28 cellular contexts compared by ENCODE assay signal in genomic region chr1:100699744-100700143, GRCh38. TPM values are rescaled to one million over a fixed set of nuclear protein-coding genes. Genes with fewer than 3 reads are reported as not detected.
DNase-seq lines count a peak whose midpoint lies in the region; ATAC-seq and TF ChIP-seq lines count a peak whose summit lies in the region.
"Had no signal": no experiment of that assay in that cellular context is flagged by ENCODE, and none has a peak within 500 bp of the region (broad histone marks: within the 10 kb centered on the region; RNA-seq: fewer than 3 reads in every experiment).

No MANE protein-coding gene starts in this region.

- H3K4me2 ChIP-seq in skeletal muscle satellite cell (ENCODE audit: low read length) = peak overlapping the region; percentile 40

- intact Hi-C loops in sigmoid colon (cut with DNase I) = no loop called here
- intact Hi-C loops in adrenal gland (cut with DNase I) = loop anchor here in 1 of 2 donors (10.0 kb wide), 1 partner anchor 55 kb away; no protein-coding TSS in a partner anchor

- no peak for ATAC-seq in GM18870 (IDR thresholded peaks at IDR 0.05; ENCODE audit: unreplicated experiment)
- ATAC-seq: activated CD4-positive, alpha-beta T cell treated with anti-CD3 and anti-CD28 coated beads for 36 hours; activated T-cell treated with anti-CD3 and anti-CD28 coated beads, Interleukin-2, amount 50 U/mL, for 72 hours; body of pancreas; heart right ventricle; Right ventricle myocardium inferior; stimulated activated memory B cell treated with anti-CD40 and anti-IgM and Interleukin-4, amounts not matched to agents 10 μg/mL and 1 μg/mL and 100 μg/mL, for 72 hours had no signal

- H3K9ac ChIP-seq in adipocyte (ENCODE audit: low read length) = no peak overlapping the region
- peak overlapping the region; percentile 39 for H3K9ac ChIP-seq in skeletal muscle satellite cell (ENCODE audit: low read depth, low read length)

- 57 to 68% methylated on average over 1 of the region's 1 CpG for WGBS in sigmoid colon, 2 donors
- WGBS in adrenal gland, 4 donors = 53 to 70% (median 57%) methylated on average over 1 of the region's 1 CpG

- H3K27me3 ChIP-seq in adipocyte (replicated peaks; ENCODE audit: control insufficient read depth, insufficient read depth, low read length) (no peaks in the 10 kb centered on the region), skeletal muscle satellite cell (ENCODE audit: control insufficient read depth, insufficient read depth, low read length) (no peaks in the 10 kb centered on the region), sigmoid colon (no peaks in the 10 kb centered on the region), adrenal gland (no peaks in the 10 kb centered on the region)
- H3K27me3 ChIP-seq: body of pancreas, colonic mucosa, heart right ventricle, uterus had no signal

- no peak overlapping the region for H3K4me3 ChIP-seq in adipocyte (ENCODE audit: low read length)
- no peak overlapping the region for H3K4me3 ChIP-seq in skeletal muscle satellite cell (ENCODE audit: low read length)
- H3K4me3 ChIP-seq in sigmoid colon = no peak overlapping the region
- no peak overlapping the region for H3K4me3 ChIP-seq in adrenal gland
- H3K4me3 ChIP-seq: body of pancreas, colonic mucosa, heart right ventricle, left ventricle myocardium inferior, skin epidermis, uterus had no signal

- H3K27ac ChIP-seq in sigmoid colon = no peak overlapping the region
- H3K27ac ChIP-seq in adrenal gland = no peak overlapping the region
- H3K27ac ChIP-seq: body of pancreas, colonic mucosa, heart right ventricle, left ventricle myocardium inferior, skin epidermis, uterus had no signal

- no peak for TF ChIP-seq POLR2A in sigmoid colon (IDR thresholded peaks at IDR 0.05)
- TF ChIP-seq POLR2A in adrenal gland (IDR thresholded peaks at IDR 0.05) = no peak

- DNase-seq in EH (ENCODE audit: low read depth) = peak; percentile 58
- DNase-seq in adipocyte (ENCODE audit: low read depth) = peak; percentile 52
- DNase-seq in fibroblast of peridontal ligament (ENCODE audit: extremely low read depth) = peak; percentile 87
- no peak for DNase-seq in sigmoid colon
- DNase-seq in adrenal gland = no peak
- no peak for DNase-seq in KG1 (lab: John Stamatoyannopoulos, UW)
- DNase-seq: activated CD4-positive, alpha-beta T cell treated with anti-CD3 and anti-CD28 coated beads for 36 hours; activated T-cell treated with anti-CD3 and anti-CD28 coated beads, Interleukin-2, amount 50 U/mL, for 72 hours; body of pancreas; colonic mucosa; endodermal cell; heart right ventricle; left ventricle myocardium inferior; NCI-H1092 treated with DMSO at 0.1 percent for 48 hours; NCI-H1930; NCI-H345; NCI-H82; nephron progenitor cell; stimulated activated CD4-positive, alpha-beta T cell treated with anti-CD3 and anti-CD28 coated beads, Interleukin-2, amount 100 ng/mL, for 24 hours; T-helper 1 cell; uterus had no signal

- H3K9me3 ChIP-seq in adipocyte (ENCODE audit: control insufficient read depth, low read length) (peaks cover 10% of the 10 kb centered on the region), skeletal muscle satellite cell (replicated peaks; ENCODE audit: low read length) (no peaks in the 10 kb centered on the region), sigmoid colon (peaks cover 0 to 5% (median 2%) of the 10 kb centered on the region in 4 donors), adrenal gland (replicated peaks in 1 of 3) (no peaks in the 10 kb centered on the region)
- H3K9me3 ChIP-seq: body of pancreas, colonic mucosa, uterus had no signal

- no peak for TF ChIP-seq EP300 in sigmoid colon (IDR thresholded peaks at IDR 0.05)

- H3K4me1 ChIP-seq in adipocyte (ENCODE audit: control insufficient read depth, insufficient read depth, low read length) (peaks cover 20% of the 10 kb centered on the region), skeletal muscle satellite cell (ENCODE audit: control insufficient read depth, insufficient read depth, low read length) (peaks cover 34% of the 10 kb centered on the region), sigmoid colon (no peaks in the 10 kb centered on the region), adrenal gland (replicated peaks in 1 of 2) (peaks cover 12 to 15% of the 10 kb centered on the region in 2 donors)
- H3K4me1 ChIP-seq: body of pancreas, colonic mucosa, heart right ventricle, left ventricle myocardium inferior, uterus had no signal

- TF ChIP-seq CTCF in sigmoid colon (IDR thresholded peaks at IDR 0.05) (no peak), adrenal gland (IDR thresholded peaks at IDR 0.05) (no peak)

- H3K36me3 ChIP-seq in adipocyte (ENCODE audit: control insufficient read depth, insufficient read depth, low read length, severe bottlenecking) (no peaks in the 10 kb centered on the region), skeletal muscle satellite cell (ENCODE audit: insufficient read depth, low read length) (no peaks in the 10 kb centered on the region), sigmoid colon (no peaks in the 10 kb centered on the region), adrenal gland (replicated peaks in 1 of 2) (peaks cover 0 to 6% of the 10 kb centered on the region in 2 donors)
- H3K36me3 ChIP-seq: colonic mucosa, heart right ventricle, left ventricle myocardium inferior, uterus had no signal

RNA-seq across cellular contexts. Expression of gene VCAM1, which starts 19.8 kb away (rescaled TPM):
- total RNA-seq in skeletal muscle satellite cell (2012; rRNA removed) = under 0.01 and 4.6 TPM in 2 replicates
- total RNA-seq in sigmoid colon (10 to 100 TPM in 2 of 4 donors, 1 to 10 TPM in 2; 5.5 to 18.9 (median 8.9) TPM), adrenal gland (100 to 1,000 TPM in 1 of 8 donors, 10 to 100 TPM in 7; 36.4 to 113 (median 78.3) TPM)
- polyA plus RNA-seq in sigmoid colon (10 to 100 TPM in 1 of 3 donors, 1 to 10 TPM in 2; 1.8 to 16.1 (median 1.8) TPM), adrenal gland (100 to 1,000 TPM in 1 of 3 donors, 10 to 100 TPM in 2; 32.3 to 162 (median 38.0) TPM)
- total RNA-seq: activated CD4-positive, alpha-beta T cell treated with anti-CD3 and anti-CD28 coated beads for 36 hours; CD4-positive, alpha-beta memory T cell; progenitor cell of endocrine pancreas had no signal
- polyA plus RNA-seq: CD4-positive, alpha-beta memory T cell had no signal

Comparison
In these comparisons a context has a peak if more than half of its experiments do, and no peak if none do; other contexts are left out.
1. DNase-seq: peak in EH (single experiment), adipocyte (single experiment) and fibroblast of peridontal ligament (single experiment); none in sigmoid colon (single experiment), adrenal gland (0 of 7) and KG1 (single experiment).